ENCODE assay signal across 8 cellular contexts in the genomic region with DNA sequence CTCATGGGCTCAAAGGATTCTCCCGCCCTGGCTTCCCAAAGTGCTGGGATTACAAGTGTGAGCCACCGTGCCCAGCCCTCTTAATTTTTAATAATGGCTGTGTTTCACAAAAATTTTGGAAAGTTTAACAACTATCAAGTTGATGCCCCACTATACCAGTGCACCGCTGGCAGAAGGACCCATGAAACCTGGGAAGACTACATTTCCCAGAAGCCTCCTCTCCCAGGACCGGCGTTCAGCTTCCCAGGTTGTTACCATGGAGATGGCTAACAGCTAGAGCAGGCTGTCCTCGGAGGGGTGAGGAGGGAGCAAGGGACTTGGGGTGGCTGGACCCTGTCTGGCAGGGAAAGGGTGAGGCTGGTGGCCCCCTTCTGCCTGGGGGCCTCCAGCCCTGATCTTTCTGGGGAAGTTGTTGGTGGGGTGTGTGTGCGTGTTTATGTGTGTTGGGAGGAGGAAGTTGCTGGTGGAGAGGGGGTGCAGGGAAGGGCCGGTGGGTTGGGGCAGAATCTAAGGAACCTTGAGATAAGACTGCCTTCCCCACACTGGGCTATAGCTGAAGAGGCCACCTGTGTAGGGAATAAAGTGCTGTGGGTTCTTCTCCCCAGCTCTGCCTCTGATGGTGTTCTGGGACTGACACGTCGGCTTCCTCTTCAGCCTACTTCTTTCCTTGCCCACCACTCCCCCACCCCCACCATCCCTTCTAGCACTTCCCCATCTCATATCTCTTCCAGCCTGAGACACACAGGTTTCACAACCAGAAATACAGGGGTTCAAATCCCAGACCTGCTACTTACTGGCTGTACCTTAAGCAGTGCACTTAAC. TPM values are rescaled to one million over a fixed set of nuclear protein-coding genes. Genes with fewer than 3 reads are reported as not detected.
DNase-seq lines count a peak whose midpoint lies in the region; ATAC-seq and TF ChIP-seq lines count a peak whose summit lies in the region.

A gene with protein sequence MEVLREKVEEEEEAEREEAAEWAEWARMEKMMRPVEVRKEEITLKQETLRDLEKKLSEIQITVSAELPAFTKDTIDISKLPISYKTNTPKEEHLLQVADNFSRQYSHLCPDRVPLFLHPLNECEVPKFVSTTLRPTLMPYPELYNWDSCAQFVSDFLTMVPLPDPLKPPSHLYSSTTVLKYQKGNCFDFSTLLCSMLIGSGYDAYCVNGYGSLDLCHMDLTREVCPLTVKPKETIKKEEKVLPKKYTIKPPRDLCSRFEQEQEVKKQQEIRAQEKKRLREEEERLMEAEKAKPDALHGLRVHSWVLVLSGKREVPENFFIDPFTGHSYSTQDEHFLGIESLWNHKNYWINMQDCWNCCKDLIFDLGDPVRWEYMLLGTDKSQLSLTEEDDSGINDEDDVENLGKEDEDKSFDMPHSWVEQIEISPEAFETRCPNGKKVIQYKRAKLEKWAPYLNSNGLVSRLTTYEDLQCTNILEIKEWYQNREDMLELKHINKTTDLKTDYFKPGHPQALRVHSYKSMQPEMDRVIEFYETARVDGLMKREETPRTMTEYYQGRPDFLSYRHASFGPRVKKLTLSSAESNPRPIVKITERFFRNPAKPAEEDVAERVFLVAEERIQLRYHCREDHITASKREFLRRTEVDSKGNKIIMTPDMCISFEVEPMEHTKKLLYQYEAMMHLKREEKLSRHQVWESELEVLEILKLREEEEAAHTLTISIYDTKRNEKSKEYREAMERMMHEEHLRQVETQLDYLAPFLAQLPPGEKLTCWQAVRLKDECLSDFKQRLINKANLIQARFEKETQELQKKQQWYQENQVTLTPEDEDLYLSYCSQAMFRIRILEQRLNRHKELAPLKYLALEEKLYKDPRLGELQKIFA (plus strand): TSS at position 251 of the 822 bp plus-strand sequence. CDS start 3,144 bp downstream, outside the sequence.

- no peaks in the 10 kb centered on the region for H3K9me3 ChIP-seq in T-helper 17 cell (ENCODE audit: control insufficient read depth, low read length, poor library complexity, severe bottlenecking)

- DNase-seq in AG08396 (ENCODE audit: low spot score), result peak; percentile 63
- peak in 2 of 3 experiments; percentile 64 to 86 for DNase-seq in NCI-H1417 (lab: John Stamatoyannopoulos, UW)
- no peak for DNase-seq in T-helper 17 cell
- peak; percentile 81 to 83 for DNase-seq in erythroblast (lab: John Stamatoyannopoulos, UW)
- DNase-seq in midbrain (lab: John Stamatoyannopoulos, UW), result peak; percentile 60

- H3K27ac Mint-ChIP-seq in T-helper 17 cell, result peak within 1 kb of the TSS; percentile 62

- peaks cover 4% of the 10 kb centered on the region for H3K4me1 Mint-ChIP-seq in T-helper 17 cell

- no peak for TF ChIP-seq POLR2A in erythroblast (IDR thresholded peaks at IDR 0.05; ENCODE audit: low read length)

- H3K27me3 Mint-ChIP-seq in T-helper 17 cell, result peaks cover 15% of the 10 kb centered on the region

- ATAC-seq in GM18502 (IDR thresholded peaks at IDR 0.05; ENCODE audit: poor library complexity, unreplicated experiment) (peak; percentile 62), T-helper 17 cell (peak; percentile 35), GM18861 (IDR thresholded peaks at IDR 0.05; ENCODE audit: unreplicated experiment) (no peak), HG03571 (IDR thresholded peaks at IDR 0.05; ENCODE audit: unreplicated experiment) (no peak)

- H3K36me3 Mint-ChIP-seq in T-helper 17 cell (ENCODE audit: low read depth), result no peaks in the 10 kb centered on the region

- H3K4me3 Mint-ChIP-seq in T-helper 17 cell, result peak within 1 kb of the TSS; percentile 79

RNA-seq across cellular contexts. Expression of the gene that starts here (rescaled TPM):
- under 1 TPM in 1 of 2 donors, not detected in 1; 0.23 TPM for total RNA-seq in T-helper 17 cell

Comparison
In these comparisons a context has a peak if more than half of its experiments do, and no peak if none do; other contexts are left out.
1. Peak in ATAC-seq in T-helper 17 cell; RNA of the gene not detected or under 1 TPM.
2. DNase-seq: peak in AG08396 (single experiment), NCI-H1417 (2 of 3), erythroblast (2 of 2) and midbrain (single experiment); none in T-helper 17 cell (0 of 3).